In genomic region chr7:6030988-6031387, GRCh38 we compare ENCODE assay signal across 19 cellular contexts. TPM values are rescaled to one million over a fixed set of nuclear protein-coding genes. Genes with fewer than 3 reads are reported as not detected.
DNase-seq lines count a peak whose midpoint lies in the region; ATAC-seq and TF ChIP-seq lines count a peak whose summit lies in the region.
"Had no signal": no experiment of that assay in that cellular context is flagged by ENCODE, and none has a peak within 500 bp of the region (broad histone marks: within the 10 kb centered on the region; RNA-seq: fewer than 3 reads in every experiment).

Gene ANKRD61, plus strand, starts transcription at chr7:6031376. Its CDS starts 0 bp downstream, at chr7:6031376.

- BruUV-seq in IMR-90 (replicated peaks; lab: Mats Ljungman, UMichigan), result no TSS peak

- H3K27me3 Mint-ChIP-seq in activated naive CD4-positive, alpha-beta T cell treated with anti-CD3 and anti-CD28 coated beads, Interleukin-2, amount 10 ng/mL, durations not matched to agents 7 days and 5 days, result no peaks in the 10 kb centered on the region
- no peaks in the 10 kb centered on the region for H3K27me3 Mint-ChIP-seq in activated naive CD4-positive, alpha-beta T cell treated with anti-CD3 and anti-CD28 coated beads for 36 hours (ENCODE audit: low read depth)
- H3K27me3 Mint-ChIP-seq in activated naive CD8-positive, alpha-beta T cell treated with anti-CD3 and anti-CD28 coated beads, Interleukin-2, amount 10 ng/mL, durations not matched to agents 7 days and 5 days, result no peaks in the 10 kb centered on the region
- no peaks in the 10 kb centered on the region for H3K27me3 Mint-ChIP-seq in natural killer cell treated with Interleukin-12 subunit alpha and Interleukin-12 subunit beta and Interleukin-15 and Interleukin-18, amount 100 ng/mL, for 72 hours

- H3K4me3 Mint-ChIP-seq in activated naive CD4-positive, alpha-beta T cell treated with anti-CD3 and anti-CD28 coated beads, Interleukin-2, amount 10 ng/mL, durations not matched to agents 7 days and 5 days, result no peak within 1 kb of the TSS
- no peak within 1 kb of the TSS for H3K4me3 Mint-ChIP-seq in activated naive CD4-positive, alpha-beta T cell treated with anti-CD3 and anti-CD28 coated beads for 36 hours
- no peak within 1 kb of the TSS for H3K4me3 Mint-ChIP-seq in activated naive CD8-positive, alpha-beta T cell treated with anti-CD3 and anti-CD28 coated beads, Interleukin-2, amount 10 ng/mL, durations not matched to agents 7 days and 5 days
- H3K4me3 Mint-ChIP-seq in natural killer cell treated with Interleukin-12 subunit alpha and Interleukin-12 subunit beta and Interleukin-15 and Interleukin-18, amount 100 ng/mL, for 72 hours, result peak within 1 kb of the TSS; percentile 44

- H3K27ac ChIP-seq in IMR-90 (ENCODE audit: insufficient read depth, low read length) (no peak within 1 kb of the TSS), thyroid gland (peak within 1 kb of the TSS in 1 of 3 donors; percentile 62)
- H3K27ac ChIP-seq: parathyroid adenoma, sigmoid colon, testis, WERI-Rb-1 had no signal

- DNase-seq in activated naive CD4-positive, alpha-beta T cell treated with anti-CD3 and anti-CD28 coated beads, Interleukin-2, amount 10 ng/mL, durations not matched to agents 7 days and 5 days, result no peak
- no peak for DNase-seq in activated naive CD4-positive, alpha-beta T cell treated with anti-CD3 and anti-CD28 coated beads for 36 hours
- no peak for DNase-seq in IMR-90
- DNase-seq in activated naive CD8-positive, alpha-beta T cell treated with anti-CD3 and anti-CD28 coated beads, Interleukin-2, amount 10 ng/mL, durations not matched to agents 7 days and 5 days, result no peak
- no peak for DNase-seq in natural killer cell treated with Interleukin-12 subunit alpha and Interleukin-12 subunit beta and Interleukin-15 and Interleukin-18, amount 100 ng/mL, for 72 hours (ENCODE audit: low spot score)
- no peak for DNase-seq in amygdala (lab: John Stamatoyannopoulos, UW)
- no peak for DNase-seq in thyroid gland
- DNase-seq: activated naive CD4-positive, alpha-beta T cell; KG1; mesenchymal stem cell; NCI-H2227 treated with DMSO at 0.1 percent for 48 hours; NCI-H82; Right ventricle myocardium superior; sigmoid colon; testis; WERI-Rb-1 had no signal

- in situ Hi-C loops in IMR-90 (cut with MboI; ENCODE audit: low sequenced_read_pairs), result no loop called here

- no peaks in the 10 kb centered on the region for H3K9me3 ChIP-seq in IMR-90 (ENCODE audit: control insufficient read depth, insufficient read depth, low read length)
- no peaks in the 10 kb centered on the region for H3K9me3 ChIP-seq in thyroid gland
- H3K9me3 ChIP-seq: HAP-1, sigmoid colon, testis had no signal

- no peak within 1 kb of the TSS for H2BK15ac ChIP-seq in IMR-90 (ENCODE audit: low read depth, low read length)

- H3K4ac ChIP-seq in IMR-90 (ENCODE audit: low read depth, low read length), result no peak within 1 kb of the TSS

- H3K9me1 ChIP-seq in IMR-90 (ENCODE audit: insufficient read depth, low read length), result peaks cover 6% of the 10 kb centered on the region; the same call in 1 of the 2 replicates

- H3K4me1 ChIP-seq in IMR-90 (ENCODE audit: control insufficient read depth, insufficient read depth, low read length) (no peaks in the 10 kb centered on the region), thyroid gland (peaks cover 5 to 8% of the 10 kb centered on the region in 2 donors)
- H3K4me1 ChIP-seq: HAP-1, sigmoid colon, testis had no signal

- TF ChIP-seq CTCF in IMR-90 (conservative IDR thresholded peaks at IDR 0.05; ENCODE audit: low read depth, low read length) (no peak), thyroid gland (IDR thresholded peaks at IDR 0.05) (no peak)

- H3K4me1 Mint-ChIP-seq in activated naive CD4-positive, alpha-beta T cell treated with anti-CD3 and anti-CD28 coated beads, Interleukin-2, amount 10 ng/mL, durations not matched to agents 7 days and 5 days, result peaks cover 20% of the 10 kb centered on the region
- H3K4me1 Mint-ChIP-seq in activated naive CD4-positive, alpha-beta T cell treated with anti-CD3 and anti-CD28 coated beads for 36 hours (ENCODE audit: low read depth), result peaks cover 14% of the 10 kb centered on the region
- H3K4me1 Mint-ChIP-seq in activated naive CD8-positive, alpha-beta T cell treated with anti-CD3 and anti-CD28 coated beads, Interleukin-2, amount 10 ng/mL, durations not matched to agents 7 days and 5 days, result peaks cover 14% of the 10 kb centered on the region
- H3K4me1 Mint-ChIP-seq in natural killer cell treated with Interleukin-12 subunit alpha and Interleukin-12 subunit beta and Interleukin-15 and Interleukin-18, amount 100 ng/mL, for 72 hours (ENCODE audit: low read depth in 2 of 2), result peaks cover 40 to 44% of the 10 kb centered on the region in 2 donors

- H2BK120ac ChIP-seq in IMR-90 (ENCODE audit: low read depth, low read length), result no peak within 1 kb of the TSS

- CTCF ChIA-PET in activated naive CD4-positive, alpha-beta T cell treated with anti-CD3 and anti-CD28 coated beads, Interleukin-2, amount 10 ng/mL, durations not matched to agents 7 days and 5 days (lab: Charles Lee), result no interaction called here
- CTCF ChIA-PET in activated naive CD4-positive, alpha-beta T cell treated with anti-CD3 and anti-CD28 coated beads for 36 hours (lab: Charles Lee), result no interaction called here
- CTCF ChIA-PET in IMR-90 (lab: Yijun Ruan, JAX), result no interaction called here

- no peak within 1 kb of the TSS for H4K8ac ChIP-seq in IMR-90 (ENCODE audit: low read depth in 2 of 2, low read length in 2 of 2)

- H3K27me3 ChIP-seq in IMR-90 (ENCODE audit: control insufficient read depth, insufficient read depth, low read length), result no peaks in the 10 kb centered on the region
- no peaks in the 10 kb centered on the region for H3K27me3 ChIP-seq in thyroid gland
- H3K27me3 ChIP-seq: sigmoid colon, testis had no signal

- no peak within 1 kb of the TSS for H4K91ac ChIP-seq in IMR-90 (ENCODE audit: insufficient read depth, low read depth, low read length)

- no peak within 1 kb of the TSS for H2AK5ac ChIP-seq in IMR-90 (ENCODE audit: low read depth, low read length)

- H3K36me3 Mint-ChIP-seq in activated naive CD4-positive, alpha-beta T cell treated with anti-CD3 and anti-CD28 coated beads, Interleukin-2, amount 10 ng/mL, durations not matched to agents 7 days and 5 days, result peaks cover 69% of the 10 kb centered on the region
- H3K36me3 Mint-ChIP-seq in activated naive CD4-positive, alpha-beta T cell treated with anti-CD3 and anti-CD28 coated beads for 36 hours (ENCODE audit: low read depth), result peaks cover 51% of the 10 kb centered on the region
- peaks cover 32% of the 10 kb centered on the region for H3K36me3 Mint-ChIP-seq in activated naive CD8-positive, alpha-beta T cell treated with anti-CD3 and anti-CD28 coated beads, Interleukin-2, amount 10 ng/mL, durations not matched to agents 7 days and 5 days
- H3K36me3 Mint-ChIP-seq in natural killer cell treated with Interleukin-12 subunit alpha and Interleukin-12 subunit beta and Interleukin-15 and Interleukin-18, amount 100 ng/mL, for 72 hours, result peaks cover 11% of the 10 kb centered on the region

- H3K9ac ChIP-seq in IMR-90 (ENCODE audit: low read depth, low read length), result no peak within 1 kb of the TSS
- H3K9ac ChIP-seq: parathyroid adenoma had no signal

- H3K4me3 ChIP-seq in IMR-90 (ENCODE audit: insufficient read depth, low read depth, low read length) (no peak within 1 kb of the TSS), thyroid gland (replicated peaks in 1 of 3) (no peak within 1 kb of the TSS)
- H3K4me3 ChIP-seq: HAP-1, sigmoid colon, testis had no signal

- no peak for TF ChIP-seq RAD21 in IMR-90 (IDR thresholded peaks at IDR 0.05; ENCODE audit: low read length)

- H3K4me2 ChIP-seq in IMR-90 (ENCODE audit: low read depth, low read length), result no peak within 1 kb of the TSS

- no peak within 1 kb of the TSS for H2BK20ac ChIP-seq in IMR-90 (ENCODE audit: low read depth, low read length)

- H2AFZ ChIP-seq in IMR-90 (replicated peaks; ENCODE audit: low read length, poor library complexity), result no peak within 1 kb of the TSS
- H2AFZ ChIP-seq: parathyroid adenoma had no signal

- TF ChIP-seq POLR2A in IMR-90 (IDR thresholded peaks at IDR 0.05; ENCODE audit: low read depth, low read length), result no peak
- no peak for TF ChIP-seq POLR2A in thyroid gland (IDR thresholded peaks at IDR 0.05)

- WGBS in IMR-90 (ENCODE audit: extremely low coverage in 2 of 2, insufficient read length in 1 of 2), 2 experiments, result no CpG with 5 or more reads among the region's 2 CpGs
- 93 to 95% methylated on average over 2 of the region's 2 CpGs for WGBS in thyroid gland, 2 donors

- H3K9me3 Mint-ChIP-seq in activated naive CD4-positive, alpha-beta T cell treated with anti-CD3 and anti-CD28 coated beads, Interleukin-2, amount 10 ng/mL, durations not matched to agents 7 days and 5 days, result no peaks in the 10 kb centered on the region
- H3K9me3 Mint-ChIP-seq in activated naive CD4-positive, alpha-beta T cell treated with anti-CD3 and anti-CD28 coated beads for 36 hours, result no peaks in the 10 kb centered on the region
- H3K9me3 Mint-ChIP-seq in activated naive CD8-positive, alpha-beta T cell treated with anti-CD3 and anti-CD28 coated beads, Interleukin-2, amount 10 ng/mL, durations not matched to agents 7 days and 5 days, result no peaks in the 10 kb centered on the region
- no peaks in the 10 kb centered on the region for H3K9me3 Mint-ChIP-seq in natural killer cell treated with Interleukin-12 subunit alpha and Interleukin-12 subunit beta and Interleukin-15 and Interleukin-18, amount 100 ng/mL, for 72 hours

- H3K27ac Mint-ChIP-seq in activated naive CD4-positive, alpha-beta T cell treated with anti-CD3 and anti-CD28 coated beads, Interleukin-2, amount 10 ng/mL, durations not matched to agents 7 days and 5 days, result peak within 1 kb of the TSS; percentile 65
- no peak within 1 kb of the TSS for H3K27ac Mint-ChIP-seq in activated naive CD4-positive, alpha-beta T cell treated with anti-CD3 and anti-CD28 coated beads for 36 hours
- peak within 1 kb of the TSS; percentile 0 for H3K27ac Mint-ChIP-seq in activated naive CD8-positive, alpha-beta T cell treated with anti-CD3 and anti-CD28 coated beads, Interleukin-2, amount 10 ng/mL, durations not matched to agents 7 days and 5 days
- H3K27ac Mint-ChIP-seq in natural killer cell treated with Interleukin-12 subunit alpha and Interleukin-12 subunit beta and Interleukin-15 and Interleukin-18, amount 100 ng/mL, for 72 hours, result peak within 1 kb of the TSS; percentile 60 to 69

- no peak within 1 kb of the TSS for H3K18ac ChIP-seq in IMR-90 (ENCODE audit: low read depth, low read length)

- H3K23ac ChIP-seq in IMR-90 (ENCODE audit: low read depth, low read length), result no peak within 1 kb of the TSS

- H4K20me1 ChIP-seq in IMR-90 (ENCODE audit: insufficient read depth, low read length), result no peaks in the 10 kb centered on the region; the same call in 1 of the 2 replicates

- peaks cover 23 to 36% of the 10 kb centered on the region in 2 experiments for H3K79me1 ChIP-seq in IMR-90 (ENCODE audit: low read depth in 1 of 2, low read length in 2 of 2)

- H3K56ac ChIP-seq in IMR-90 (ENCODE audit: extremely low read depth, insufficient read depth, low read length), result no peak within 1 kb of the TSS

- no peak within 1 kb of the TSS for H3K14ac ChIP-seq in IMR-90 (replicated peaks; ENCODE audit: low read depth, low read length)

- H2AK9ac ChIP-seq in IMR-90 (replicated peaks; ENCODE audit: low read depth, low read length, poor library complexity), result no peak within 1 kb of the TSS

- POLR2A ChIA-PET in IMR-90 (lab: Charles Lee; ENCODE audit: unreplicated experiment), result no interaction called here
- POLR2A ChIA-PET in activated naive CD8-positive, alpha-beta T cell treated with anti-CD3 and anti-CD28 coated beads, Interleukin-2, amount 10 ng/mL, durations not matched to agents 7 days and 5 days (lab: Charles Lee), result no interaction called here

- dilution Hi-C loops in IMR-90 (cut with HindIII; ENCODE audit: low sequenced_read_pairs, unreplicated experiment), result no loop called here

- H4K5ac ChIP-seq in IMR-90 (ENCODE audit: low read depth, low read length), result no peak within 1 kb of the TSS

- ATAC-seq in IMR-90 (ENCODE audit: low read depth), result no peak
- no peak for ATAC-seq in activated naive CD8-positive, alpha-beta T cell treated with anti-CD3 and anti-CD28 coated beads, Interleukin-2, amount 10 ng/mL, durations not matched to agents 7 days and 5 days (ENCODE audit: low read depth)
- no peak for ATAC-seq in natural killer cell treated with Interleukin-12 subunit alpha and Interleukin-12 subunit beta and Interleukin-15 and Interleukin-18, amount 100 ng/mL, for 72 hours
- no peak for ATAC-seq in GM18907 (IDR thresholded peaks at IDR 0.05; ENCODE audit: unreplicated experiment)

- no peak within 1 kb of the TSS for H2BK5ac ChIP-seq in IMR-90 (ENCODE audit: low read depth, low read length, poor library complexity, severe bottlenecking)

- intact Hi-C loops in activated naive CD4-positive, alpha-beta T cell treated with anti-CD3 and anti-CD28 coated beads for 36 hours (cut with micrococcal nuclease), result no loop called here
- intact Hi-C loops in IMR-90 (cut with micrococcal nuclease), result no loop called here
- intact Hi-C loops in thyroid gland (cut with DNase I), result no loop called here

- H3K36me3 ChIP-seq in IMR-90 (ENCODE audit: control insufficient read depth, insufficient read depth, low read length) (peaks cover 53% of the 10 kb centered on the region), thyroid gland (peaks cover 30 to 34% of the 10 kb centered on the region in 2 donors)

RNA-seq across cellular contexts. Expression of gene ANKRD61, which starts in this region (rescaled TPM):
- not detected for total RNA-seq in activated naive CD4-positive, alpha-beta T cell treated with anti-CD3 and anti-CD28 coated beads for 36 hours
- under 0.01 and 0.36 TPM in 2 replicates for total RNA-seq in IMR-90 (2012; rRNA removed)
- 0.17 and 0.32 TPM in 2 replicates for polyA plus RNA-seq in IMR-90 (2012; rRNA removed)
- polyA plus RNA-seq in IMR-90 (2012; cell fraction: cytosol; rRNA removed), result 0.11 TPM in 1 of 2 replicates, not detected in the other
- 0.31 and 0.41 TPM in 2 replicates for polyA plus RNA-seq in IMR-90 (2012; cell fraction: nucleus; rRNA removed; ENCODE audit: low replicate concordance)
- total RNA-seq in activated naive CD8-positive, alpha-beta T cell treated with anti-CD3 and anti-CD28 coated beads, Interleukin-2, amount 10 ng/mL, durations not matched to agents 7 days and 5 days, result not detected
- total RNA-seq in natural killer cell treated with Interleukin-12 subunit alpha and Interleukin-12 subunit beta and Interleukin-15 and Interleukin-18, amount 100 ng/mL, for 72 hours, result not detected
- not detected for total RNA-seq in thyroid gland
- total RNA-seq: Right ventricle myocardium superior, sigmoid colon had no signal
- polyA plus RNA-seq: sigmoid colon had no signal
